17 cellular contexts compared by ENCODE assay signal in genomic region chr14:30993071-30993470, GRCh38. TPM values are rescaled to one million over a fixed set of nuclear protein-coding genes. Genes with fewer than 3 reads are reported as not detected.
DNase-seq lines count a peak whose midpoint lies in the region; ATAC-seq lines count a peak whose summit lies in the region.
"Had no signal": no experiment of that assay in that cellular context is flagged by ENCODE, and none has a peak within 500 bp of the region (broad histone marks: within the 10 kb centered on the region; RNA-seq: fewer than 3 reads in every experiment).

No MANE protein-coding gene starts in this region.

- H3K27ac Mint-ChIP-seq in activated CD4-positive, alpha-beta T cell treated with anti-CD3 and anti-CD28 coated beads for 36 hours, result no peak overlapping the region
- H3K27ac Mint-ChIP-seq in activated naive CD4-positive, alpha-beta T cell treated with anti-CD3 and anti-CD28 coated beads for 36 hours, result no peak overlapping the region
- no peak overlapping the region for H3K27ac Mint-ChIP-seq in stimulated activated naive CD8-positive, alpha-beta T cell treated with anti-CD3 and anti-CD28 coated beads, Interleukin-15, amount 100 ng/mL, for 72 hours
- H3K27ac Mint-ChIP-seq: CD4-positive, alpha-beta memory T cell; HFFc6 had no signal

- H3K9me3 Mint-ChIP-seq in activated CD4-positive, alpha-beta T cell treated with anti-CD3 and anti-CD28 coated beads for 36 hours (ENCODE audit: low read depth), result no peaks in the 10 kb centered on the region
- peaks cover 4% of the 10 kb centered on the region for H3K9me3 Mint-ChIP-seq in activated naive CD4-positive, alpha-beta T cell treated with anti-CD3 and anti-CD28 coated beads for 36 hours
- H3K9me3 Mint-ChIP-seq in stimulated activated naive CD8-positive, alpha-beta T cell treated with anti-CD3 and anti-CD28 coated beads, Interleukin-15, amount 100 ng/mL, for 72 hours, result no peaks in the 10 kb centered on the region

- POLR2A ChIA-PET in activated CD4-positive, alpha-beta T cell treated with anti-CD3 and anti-CD28 coated beads for 36 hours (lab: Charles Lee), result no interaction called here

- H3K4me3 Mint-ChIP-seq in activated CD4-positive, alpha-beta T cell treated with anti-CD3 and anti-CD28 coated beads for 36 hours, result no peak overlapping the region
- no peak overlapping the region for H3K4me3 Mint-ChIP-seq in activated naive CD4-positive, alpha-beta T cell treated with anti-CD3 and anti-CD28 coated beads for 36 hours
- H3K4me3 Mint-ChIP-seq in stimulated activated naive CD8-positive, alpha-beta T cell treated with anti-CD3 and anti-CD28 coated beads, Interleukin-15, amount 100 ng/mL, for 72 hours, result no peak overlapping the region
- H3K4me3 Mint-ChIP-seq: CD14-positive monocyte, HFFc6 had no signal

- H3K27me3 Mint-ChIP-seq in activated CD4-positive, alpha-beta T cell treated with anti-CD3 and anti-CD28 coated beads for 36 hours, result no peaks in the 10 kb centered on the region
- H3K27me3 Mint-ChIP-seq in activated naive CD4-positive, alpha-beta T cell treated with anti-CD3 and anti-CD28 coated beads for 36 hours (ENCODE audit: low read depth), result no peaks in the 10 kb centered on the region
- H3K27me3 Mint-ChIP-seq in stimulated activated naive CD8-positive, alpha-beta T cell treated with anti-CD3 and anti-CD28 coated beads, Interleukin-15, amount 100 ng/mL, for 72 hours, result no peaks in the 10 kb centered on the region
- H3K27me3 Mint-ChIP-seq: CD4-positive, alpha-beta memory T cell had no signal

- H3K4me1 Mint-ChIP-seq in activated CD4-positive, alpha-beta T cell treated with anti-CD3 and anti-CD28 coated beads for 36 hours, result peaks cover 52% of the 10 kb centered on the region
- peaks cover 59% of the 10 kb centered on the region for H3K4me1 Mint-ChIP-seq in activated naive CD4-positive, alpha-beta T cell treated with anti-CD3 and anti-CD28 coated beads for 36 hours (ENCODE audit: low read depth)
- H3K4me1 Mint-ChIP-seq in stimulated activated naive CD8-positive, alpha-beta T cell treated with anti-CD3 and anti-CD28 coated beads, Interleukin-15, amount 100 ng/mL, for 72 hours, result peaks cover 65% of the 10 kb centered on the region

- CTCF ChIA-PET in activated CD4-positive, alpha-beta T cell treated with anti-CD3 and anti-CD28 coated beads for 36 hours (lab: Charles Lee), result interaction anchor here (1.0 kb wide), 1 partner anchor 15 kb away, joined by 3 read pairs; no protein-coding TSS in a partner anchor
- CTCF ChIA-PET in activated naive CD4-positive, alpha-beta T cell treated with anti-CD3 and anti-CD28 coated beads for 36 hours (lab: Charles Lee), result interaction anchor here (0.6 to 1.2 kb wide), 3 partner anchors 48 to 89 kb away, joined by 3 read pairs; no protein-coding TSS in a partner anchor

- intact Hi-C loops in activated CD4-positive, alpha-beta T cell treated with anti-CD3 and anti-CD28 coated beads for 36 hours (cut with DNase I, micrococcal nuclease), result loop anchor here (5.0 to 10.0 kb wide), 2 partner anchors 34 to 212 kb away; partner anchors contain the start of genes HECTD1 (in 2 of the 2), AP4S1 (in 1 of the 2) and STRN3 (in 1 of the 2)
- intact Hi-C loops in activated naive CD4-positive, alpha-beta T cell treated with anti-CD3 and anti-CD28 coated beads for 36 hours (cut with micrococcal nuclease), result no loop called here

- ATAC-seq in activated CD4-positive, alpha-beta T cell treated with anti-CD3 and anti-CD28 coated beads for 36 hours, result peak; percentile 92
- peak; percentile 79 for ATAC-seq in stimulated activated naive CD8-positive, alpha-beta T cell treated with anti-CD3 and anti-CD28 coated beads, Interleukin-15, amount 100 ng/mL, for 72 hours
- ATAC-seq in stimulated activated naive CD8-positive, alpha-beta T cell treated with anti-CD3 and anti-CD28 coated beads, Interleukin-15, Interleukin-2, amounts not matched to agents 100 U/mL and 50 U/mL, for 24 hours, result no peak
- ATAC-seq in GM18858 (IDR thresholded peaks at IDR 0.05; ENCODE audit: unreplicated experiment), result no peak
- ATAC-seq: HCT116 had no signal

- H3K36me3 Mint-ChIP-seq in activated CD4-positive, alpha-beta T cell treated with anti-CD3 and anti-CD28 coated beads for 36 hours (ENCODE audit: low read depth), result peaks cover 13% of the 10 kb centered on the region
- H3K36me3 Mint-ChIP-seq in activated naive CD4-positive, alpha-beta T cell treated with anti-CD3 and anti-CD28 coated beads for 36 hours (ENCODE audit: low read depth), result peaks cover 6% of the 10 kb centered on the region

- no peak for DNase-seq in activated CD4-positive, alpha-beta T cell treated with anti-CD3 and anti-CD28 coated beads for 36 hours
- DNase-seq in activated CD4-positive, alpha-beta T cell treated with anti-CD3 and anti-CD28 coated beads for 48 hours, result no peak
- DNase-seq in activated naive CD4-positive, alpha-beta T cell treated with anti-CD3 and anti-CD28 coated beads for 36 hours, result peak; percentile 19
- DNase-seq in activated naive CD4-positive, alpha-beta T cell (lab: John Stamatoyannopoulos, UW), result no peak
- DNase-seq in stimulated activated naive CD8-positive, alpha-beta T cell treated with anti-CD3 and anti-CD28 coated beads, Interleukin-15, amount 100 ng/mL, for 72 hours, result no peak
- DNase-seq in stimulated activated naive CD8-positive, alpha-beta T cell treated with anti-CD3 and anti-CD28 coated beads, Interleukin-15, Interleukin-2, amounts not matched to agents 100 U/mL and 50 U/mL, for 24 hours, result no peak
- DNase-seq: 8988T; CD4-positive, alpha-beta memory T cell; DMS153; DMS79; GDM1; GOT3; H7; HFFc6 had no signal

RNA-seq across cellular contexts. Expression of gene AP4S1, which starts 32.4 kb away (rescaled TPM):
- total RNA-seq in activated CD4-positive, alpha-beta T cell treated with anti-CD3 and anti-CD28 coated beads for 36 hours, result 1 to 10 TPM; 4.0 to 5.9 TPM
- total RNA-seq in activated naive CD4-positive, alpha-beta T cell treated with anti-CD3 and anti-CD28 coated beads for 36 hours, result 1 to 10 TPM; 1.6 to 2.9 TPM

RNA-seq across cellular contexts. Expression of gene STRN3, which starts 33.1 kb away (rescaled TPM):
- total RNA-seq in activated CD4-positive, alpha-beta T cell treated with anti-CD3 and anti-CD28 coated beads for 36 hours, result 10 to 100 TPM; 17.9 to 22.5 TPM
- 10 to 100 TPM; 12.6 to 13.8 TPM for total RNA-seq in activated naive CD4-positive, alpha-beta T cell treated with anti-CD3 and anti-CD28 coated beads for 36 hours

Comparison
In these comparisons a context has a peak if more than half of its experiments do, and no peak if none do; other contexts are left out.
1. ATAC-seq: peak in activated CD4-positive, alpha-beta T cell treated with anti-CD3 and anti-CD28 coated beads for 36 hours (single experiment) and stimulated activated naive CD8-positive, alpha-beta T cell treated with anti-CD3 and anti-CD28 coated beads, Interleukin-15, amount 100 ng/mL, for 72 hours (single experiment); none in stimulated activated naive CD8-positive, alpha-beta T cell treated with anti-CD3 and anti-CD28 coated beads, Interleukin-15, Interleukin-2, amounts not matched to agents 100 U/mL and 50 U/mL, for 24 hours (single experiment) and GM18858 (single experiment).